30 cellular contexts compared by ENCODE assay signal in genomic region chr3:120791010-120791409, GRCh38.
"Had no signal": no experiment of that assay in that cellular context is flagged by ENCODE, and none has a peak within 500 bp of the region (broad histone marks: within the 10 kb centered on the region; RNA-seq: fewer than 3 reads in every experiment).

No MANE protein-coding gene starts in this region.

- H3K36me3 ChIP-seq: colonic mucosa, esophagus squamous epithelium, gastroesophageal sphincter, WERI-Rb-1 had no signal

- H3K4me1 Mint-ChIP-seq: activated T-helper 17 cell treated with anti-CD3 and anti-CD28 coated beads, Interleukin-2, amount 50 U/mL, for 72 hours had no signal

- H3K27ac ChIP-seq: body of pancreas, colonic mucosa, epithelial cell of prostate, esophagus squamous epithelium, gastroesophageal sphincter, WERI-Rb-1 had no signal

- H3K4me3 ChIP-seq: body of pancreas, colonic mucosa, esophagus squamous epithelium, gastroesophageal sphincter had no signal

- H3K9me3 Mint-ChIP-seq: activated B cell treated with CpG ODN at 0.5 μM for 24 hours; activated CD8-positive, alpha-beta T cell treated with anti-CD3 and anti-CD28 coated beads for 36 hours; activated T-cell treated with anti-CD3 and anti-CD28 coated beads, Interleukin-2, amount 50 U/mL, for 4 hours; activated T-helper 17 cell treated with anti-CD3 and anti-CD28 coated beads, Interleukin-2, amount 50 U/mL, for 72 hours; T-cell; T-helper 1 cell treated with Interleukin-12 subunit alpha and Interleukin-12 subunit beta and Interleukin-4 antibody, amounts not matched to agents 30 μg/mL and 1 μg/mL, for 36 hours; T-helper 2 cell treated with Interferon-gamma antibody and Interleukin-4, amounts not matched to agents 5 μg/mL and 100 μg/mL, for 36 hours had no signal

- DNase-seq: activated B cell treated with CpG ODN at 0.5 μM for 24 hours; activated CD4-positive, alpha-beta T cell treated with anti-CD3 and anti-CD28 coated beads for 48 hours; activated CD4-positive, alpha-beta T cell treated with anti-CD3 and anti-CD28 coated beads, Interleukin-2, amount 50 U/mL, for 1 hour; activated CD4-positive, alpha-beta T cell treated with anti-CD3 and anti-CD28 coated beads, Interleukin-2, amount 50 U/mL, for 48 hours; activated CD8-positive, alpha-beta memory T cell treated with anti-CD3 and anti-CD28 coated beads for 24 hours; activated CD8-positive, alpha-beta T cell treated with anti-CD3 and anti-CD28 coated beads for 36 hours; activated effector memory CD4-positive, alpha-beta T cell treated with Interleukin-2 at 50 U/mL for 16 hours; activated gamma-delta T cell treated with Interleukin-2 at 50 U/mL for 16 hours; activated naive CD4-positive, alpha-beta T cell treated with anti-CD3 and anti-CD28 coated beads, Interleukin-2, amount 50 U/mL, for 16 hours; activated naive CD4-positive, alpha-beta T cell treated with Interleukin-2 at 50 U/mL for 16 hours; activated T-cell treated with anti-CD3 and anti-CD28 coated beads, Interleukin-2, amount 50 U/mL, for 4 hours; amniotic stem cell; anterior cingulate cortex; body of pancreas; caudate nucleus; cerebellar nuclear complex; colonic mucosa; effector CD8-positive, alpha-beta T cell; esophagus squamous epithelium; foreskin melanocyte; T-cell; T1000; WERI-Rb-1 had no signal

- H3K4me3 Mint-ChIP-seq: activated B cell treated with CpG ODN at 0.5 μM for 24 hours; activated CD8-positive, alpha-beta T cell treated with anti-CD3 and anti-CD28 coated beads for 36 hours; activated naive CD8-positive, alpha-beta T cell; activated T-cell treated with anti-CD3 and anti-CD28 coated beads, Interleukin-2, amount 50 U/mL, for 4 hours; activated T-helper 17 cell treated with anti-CD3 and anti-CD28 coated beads, Interleukin-2, amount 50 U/mL, for 72 hours; T-cell; T-helper 1 cell treated with Interleukin-12 subunit alpha and Interleukin-12 subunit beta and Interleukin-4 antibody, amounts not matched to agents 30 μg/mL and 1 μg/mL, for 36 hours; T-helper 2 cell treated with Interferon-gamma antibody and Interleukin-4, amounts not matched to agents 5 μg/mL and 100 μg/mL, for 36 hours had no signal

- H3K27me3 Mint-ChIP-seq: activated B cell treated with CpG ODN at 0.5 μM for 24 hours; activated CD8-positive, alpha-beta T cell treated with anti-CD3 and anti-CD28 coated beads for 36 hours; activated naive CD8-positive, alpha-beta T cell; activated T-helper 17 cell treated with anti-CD3 and anti-CD28 coated beads, Interleukin-2, amount 50 U/mL, for 72 hours; T-cell had no signal

- ATAC-seq: activated CD4-positive, CD25-positive, alpha-beta regulatory T cell treated with anti-CD3 and anti-CD28 coated beads, Interleukin-2, amount 50 U/mL, for 24 hours; activated CD8-positive, alpha-beta T cell treated with anti-CD3 and anti-CD28 coated beads for 36 hours; activated T-cell treated with anti-CD3 and anti-CD28 coated beads, Interleukin-2, amount 50 U/mL, for 4 hours; activated T-helper 17 cell treated with anti-CD3 and anti-CD28 coated beads, Interleukin-2, amount 50 U/mL, for 72 hours; body of pancreas; gastroesophageal sphincter had no signal

- H3K36me3 Mint-ChIP-seq: activated naive CD8-positive, alpha-beta T cell; T-cell had no signal

- H3K9me3 ChIP-seq: body of pancreas, colonic mucosa, esophagus squamous epithelium, gastroesophageal sphincter had no signal

- H3K27ac Mint-ChIP-seq: activated B cell treated with CpG ODN at 0.5 μM for 24 hours; activated CD8-positive, alpha-beta T cell treated with anti-CD3 and anti-CD28 coated beads for 36 hours; activated naive CD8-positive, alpha-beta T cell; activated T-helper 17 cell treated with anti-CD3 and anti-CD28 coated beads, Interleukin-2, amount 50 U/mL, for 72 hours; T-cell; T-helper 1 cell treated with Interleukin-12 subunit alpha and Interleukin-12 subunit beta and Interleukin-4 antibody, amounts not matched to agents 30 μg/mL and 1 μg/mL, for 36 hours; T-helper 2 cell treated with Interferon-gamma antibody and Interleukin-4, amounts not matched to agents 5 μg/mL and 100 μg/mL, for 36 hours had no signal

- H3K4me1 ChIP-seq: colonic mucosa, esophagus squamous epithelium had no signal

- H3K27me3 ChIP-seq: body of pancreas, colonic mucosa, esophagus squamous epithelium, gastroesophageal sphincter had no signal
